31 cellular contexts compared by ENCODE assay signal in genomic region chr10:126670886-126671285, GRCh38. TPM values are rescaled to one million over a fixed set of nuclear protein-coding genes. Genes with fewer than 3 reads are reported as not detected.
DNase-seq lines count a peak whose midpoint lies in the region; ATAC-seq, FAIRE-seq and TF ChIP-seq lines count a peak whose summit lies in the region.
"Had no signal": no experiment of that assay in that cellular context is flagged by ENCODE, and none has a peak within 500 bp of the region (broad histone marks: within the 10 kb centered on the region; RNA-seq: fewer than 3 reads in every experiment).

No MANE protein-coding gene starts in this region.

- DNase-seq in C1 segment of cervical spinal cord (lab: John Stamatoyannopoulos, UW) (peak in 11 of 14 donors; percentile 37 to 81 (median 66)), amygdala (lab: John Stamatoyannopoulos, UW) (peak in 51 of 56 donors; percentile 25 to 88 (median 72)), pancreas (no peak), DMS114 treated with DMSO at 0.1 percent for 48 hours (lab: John Stamatoyannopoulos, UW; ENCODE audit: unreplicated experiment) (no peak), D721Med (ENCODE audit: insufficient read length, low spot score) (no peak), NCI-H1417 treated with DMSO at 0.1 percent for 48 hours (lab: John Stamatoyannopoulos, UW) (no peak), left ventricle myocardium inferior (no peak)
- DNase-seq: activated CD8-positive, alpha-beta memory T cell treated with anti-CD3 and anti-CD28 coated beads for 24 hours; activated naive CD4-positive, alpha-beta T cell treated with Interleukin-2 at 50 U/mL for 16 hours; activated T-cell treated with anti-CD3 and anti-CD28 coated beads, Interleukin-2, amount 50 U/mL, for 48 hours; amniotic stem cell; EL; foreskin keratinocyte; natural killer cell; NCI-H1930; NCI-H82; OCI-M1; psoas muscle; SHP77; stimulated activated CD4-positive, alpha-beta T cell treated with anti-CD3 and anti-CD28 coated beads, Interleukin-2, amount 100 ng/mL, for 48 hours; stimulated activated naive CD4-positive, alpha-beta T cell treated with Interleukin-2 at 50 U/mL for 16 hours; T-cell; trophoblast cell had no signal

- H3K4me1 ChIP-seq in pancreas = no peaks in the 10 kb centered on the region
- no peaks in the 10 kb centered on the region for H3K4me1 ChIP-seq in left ventricle myocardium inferior
- H3K4me1 ChIP-seq: A549, BLaER1, foreskin keratinocyte, psoas muscle had no signal

- H3K9me3 ChIP-seq in pancreas (no peaks in the 10 kb centered on the region), left ventricle myocardium inferior (replicated peaks) (no peaks in the 10 kb centered on the region)
- H3K9me3 ChIP-seq: A549, BLaER1, psoas muscle had no signal

- H3K27ac ChIP-seq in layer of hippocampus (ENCODE audit: low read depth, low read length) (peak overlapping the region; percentile 90), pancreas (peak overlapping the region in 2 of 4 donors; percentile 16 to 56), left ventricle myocardium inferior (replicated peaks) (no peak overlapping the region)
- H3K27ac ChIP-seq: A549, BLaER1, foreskin keratinocyte, psoas muscle had no signal

- H3K4me3 ChIP-seq in pancreas (no peak overlapping the region), left ventricle myocardium inferior (no peak overlapping the region)
- H3K4me3 ChIP-seq: A549, BLaER1, K562, psoas muscle, smooth muscle cell had no signal

- FAIRE-seq in pancreas (lab: Jason Lieb, UNC) (no peak), D721Med (lab: Jason Lieb, UNC) (no peak)
- FAIRE-seq: A549, K562, keratinocyte had no signal

- peak in 3 of 4 donors; percentile 13 to 28 (median 14) for ATAC-seq in pancreas
- ATAC-seq: A549, foreskin keratinocyte, K562, natural killer cell, psoas muscle, T-cell had no signal

- H3K27me3 ChIP-seq in layer of hippocampus (ENCODE audit: control insufficient read depth, insufficient read depth, low read length) = no peaks in the 10 kb centered on the region
- no peaks in the 10 kb centered on the region for H3K27me3 ChIP-seq in pancreas
- peaks cover 20% of the 10 kb centered on the region for H3K27me3 ChIP-seq in left ventricle myocardium inferior (ENCODE audit: low read depth)
- H3K27me3 ChIP-seq: BLaER1, foreskin keratinocyte had no signal

- intact Hi-C loops in pancreas (cut with DNase I) (no loop called here), left ventricle myocardium inferior (cut with micrococcal nuclease) (no loop called here)

- WGBS in pancreas, 2 donors = 41 to 51% methylated on average over 7 of the region's 7 CpGs

- TF ChIP-seq CTCF in pancreas (IDR thresholded peaks at IDR 0.05) = no peak
- TF ChIP-seq CTCF in D721Med (IDR thresholded peaks at IDR 0.05; ENCODE audit: insufficient read depth, missing control alignments) = no peak
- TF ChIP-seq CTCF in left ventricle myocardium inferior (IDR thresholded peaks at IDR 0.05; ENCODE audit: borderline replicate concordance) = no peak

- no peaks in the 10 kb centered on the region for H3K36me3 ChIP-seq in pancreas
- no peaks in the 10 kb centered on the region for H3K36me3 ChIP-seq in left ventricle myocardium inferior
- H3K36me3 ChIP-seq: BLaER1 had no signal

RNA-seq across cellular contexts. Expression of gene C10orf90, which starts 0.4 kb away (rescaled TPM):
- total RNA-seq in pancreas (under 1 TPM in 3 of 6 donors, not detected in 3; 0.32 to 0.64 (median 0.47) TPM), left ventricle myocardium inferior (not detected)
- polyA plus RNA-seq in pancreas = not detected
- total RNA-seq: epithelial cell of proximal tubule, foreskin keratinocyte, HT-29, K562, natural killer cell, T-cell had no signal
- polyA plus RNA-seq: foreskin keratinocyte, K562, keratinocyte had no signal

Comparison
In these comparisons a context has a peak if more than half of its experiments do, and no peak if none do; other contexts are left out.
1. DNase-seq: peak in C1 segment of cervical spinal cord (11 of 14) and amygdala (51 of 56); none in pancreas (0 of 6), DMS114 treated with DMSO at 0.1 percent for 48 hours (single experiment), D721Med (single experiment), NCI-H1417 treated with DMSO at 0.1 percent for 48 hours (single experiment) and left ventricle myocardium inferior (single experiment).